1 cellular context compared by ENCODE assay signal in genomic region chr14:75278422-75279152, GRCh38.
TF ChIP-seq lines count a peak whose summit lies in the region.

Gene FOS (plus strand): TSS chr14:75278828. CDS start chr14:75278983, 155 bp downstream.

TF ChIP-seq in K562, 482 proteins besides CTCF, POLR2A, EP300 and RAD21 (continued from another document and continues in another):
- no peak for TF ChIP-seq GTF3C2 (IDR thresholded peaks at IDR 0.05; ENCODE audit: borderline replicate concordance, extremely low read depth, insufficient read length)
- peak; percentile 60; the same call in 1 of the 2 replicates for TF ChIP-seq ZNF511 (CRISPR knock-in tag; IDR thresholded peaks at IDR 0.05)
- TF ChIP-seq MAX (CRISPR knock-in tag; IDR thresholded peaks at IDR 0.05), result no peak; the same call in 1 of the 2 replicates
- TF ChIP-seq DNMT1 (IDR thresholded peaks at IDR 0.05), result no peak
- peak; percentile 86; the same call in 1 of the 2 replicates for TF ChIP-seq ZBTB49 (CRISPR knock-in tag; IDR thresholded peaks at IDR 0.05; ENCODE audit: borderline replicate concordance)
- no peak for TF ChIP-seq NR4A1 (CRISPR knock-in tag; IDR thresholded peaks at IDR 0.05)
- TF ChIP-seq NR4A1 (tag; IDR thresholded peaks at IDR 0.05), result no peak
- TF ChIP-seq IRF1 (CRISPR knock-in tag; IDR thresholded peaks at IDR 0.05; ENCODE audit: borderline replicate concordance), result no peak
- TF ChIP-seq ZMIZ1 (IDR thresholded peaks at IDR 0.05; ENCODE audit: low read depth in 2 of 2, low read length in 2 of 2), result peak in 1 of 2 experiments; percentile 76; a peak in 1 of 4 replicates
- no peak for TF ChIP-seq BRD9 (IDR thresholded peaks at IDR 0.05; ENCODE audit: low read depth, partially characterized antibody)
- peak; percentile 49; the same call in 1 of the 2 replicates for TF ChIP-seq CTBP1 (IDR thresholded peaks at IDR 0.05; ENCODE audit: borderline replicate concordance)
- no peak for TF ChIP-seq RHOXF2B (CRISPR knock-in tag; conservative IDR thresholded peaks at IDR 0.05)
- peak; percentile 16 to 41 for TF ChIP-seq E2F6 (IDR thresholded peaks at IDR 0.05; ENCODE audit: borderline replicate concordance in 1 of 2, extremely low read depth in 1 of 2, insufficient read depth in 1 of 2, insufficient read length in 1 of 2, low read depth in 1 of 2, low read length in 1 of 2, poor library complexity in 1 of 2, severe bottlenecking in 1 of 2)
- 0 out of 2 replicates have a peak, but pooled peaks have one; percentile 3 for TF ChIP-seq EGR1 (conservative IDR thresholded peaks at IDR 0.05)
- TF ChIP-seq MYC (IDR thresholded peaks at IDR 0.05; ENCODE audit: low read depth, low read length), result no peak
- TF ChIP-seq MYC (CRISPR knock-in tag; IDR thresholded peaks at IDR 0.05; ENCODE audit: borderline replicate concordance, low read depth), result no peak
- no peak for TF ChIP-seq TSC22D4 (tag; IDR thresholded peaks at IDR 0.05)
- TF ChIP-seq HMGXB4 (CRISPR knock-in tag; IDR thresholded peaks at IDR 0.05), result no peak
- TF ChIP-seq MXI1 (IDR thresholded peaks at IDR 0.05; ENCODE audit: low read depth, low read length), result no peak
- TF ChIP-seq HNRNPLL (IDR thresholded peaks at IDR 0.05; ENCODE audit: low read depth, low read length, poor library complexity, severe bottlenecking), result peak; percentile 65
- TF ChIP-seq PATZ1 (CRISPR knock-in tag; IDR thresholded peaks at IDR 0.05; ENCODE audit: borderline replicate concordance), result no peak
- TF ChIP-seq SREBF2 (CRISPR knock-in tag; IDR thresholded peaks at IDR 0.05), result no peak
- no peak for TF ChIP-seq ZNF282 (CRISPR knock-in tag; IDR thresholded peaks at IDR 0.05)
- peak; percentile 93 for TF ChIP-seq ZNF316 (IDR thresholded peaks at IDR 0.05)
- no peak for TF ChIP-seq ZNF445 (CRISPR knock-in tag; IDR thresholded peaks at IDR 0.05; ENCODE audit: low read depth)
- TF ChIP-seq PREB (CRISPR knock-in tag; IDR thresholded peaks at IDR 0.05), result peak; percentile 82; the same call in 1 of the 2 replicates
- TF ChIP-seq GATA2 (CRISPR knock-in tag; IDR thresholded peaks at IDR 0.05), result no peak
- no peak for TF ChIP-seq FOXO4 (CRISPR knock-in tag; IDR thresholded peaks at IDR 0.05)
- no peak for TF ChIP-seq HMG20B (CRISPR knock-in tag; IDR thresholded peaks at IDR 0.05)
- no peak for TF ChIP-seq ARID2 (IDR thresholded peaks at IDR 0.05)
- peak; percentile 74; the same call in 1 of the 2 replicates for TF ChIP-seq LCOR (CRISPR knock-in tag; IDR thresholded peaks at IDR 0.05)
- peak; percentile 95; the same call in 1 of the 2 replicates for TF ChIP-seq FOXK1 (CRISPR knock-in tag; IDR thresholded peaks at IDR 0.05; ENCODE audit: borderline replicate concordance)
- TF ChIP-seq MNT (conservative IDR thresholded peaks at IDR 0.05), result peak; percentile 65 to 80
- peak; percentile 46; the same call in 1 of the 2 replicates for TF ChIP-seq TAF7 (tag; IDR thresholded peaks at IDR 0.05)
- no peak for TF ChIP-seq ZNF79 (CRISPR knock-in tag; IDR thresholded peaks at IDR 0.05; ENCODE audit: low read depth)
- TF ChIP-seq SREBF1 (IDR thresholded peaks at IDR 0.05; ENCODE audit: borderline replicate concordance, low read depth, low read length), result 0 out of 2 replicates have a peak, but pooled peaks have one; percentile 62
- TF ChIP-seq ZKSCAN3 (CRISPR knock-in tag; IDR thresholded peaks at IDR 0.05), result no peak
- 0 out of 2 replicates have a peak, but pooled peaks have one; percentile 42 for TF ChIP-seq TGIF2 (CRISPR knock-in tag; IDR thresholded peaks at IDR 0.05)
- TF ChIP-seq ZNF143 (CRISPR knock-in tag; IDR thresholded peaks at IDR 0.05), result no peak
- TF ChIP-seq EP400 (IDR thresholded peaks at IDR 0.05), result no peak; the same call in 1 of the 2 replicates
- TF ChIP-seq CSDE1 (IDR thresholded peaks at IDR 0.05), result 0 out of 4 replicates have a peak, but pooled peaks of 1 of the 2 experiments have one; percentile 34
- no peak for TF ChIP-seq STAG1 (CRISPR knock-in tag; IDR thresholded peaks at IDR 0.05; ENCODE audit: borderline replicate concordance)
